9 cellular contexts compared by ENCODE assay signal in the genomic region with DNA sequence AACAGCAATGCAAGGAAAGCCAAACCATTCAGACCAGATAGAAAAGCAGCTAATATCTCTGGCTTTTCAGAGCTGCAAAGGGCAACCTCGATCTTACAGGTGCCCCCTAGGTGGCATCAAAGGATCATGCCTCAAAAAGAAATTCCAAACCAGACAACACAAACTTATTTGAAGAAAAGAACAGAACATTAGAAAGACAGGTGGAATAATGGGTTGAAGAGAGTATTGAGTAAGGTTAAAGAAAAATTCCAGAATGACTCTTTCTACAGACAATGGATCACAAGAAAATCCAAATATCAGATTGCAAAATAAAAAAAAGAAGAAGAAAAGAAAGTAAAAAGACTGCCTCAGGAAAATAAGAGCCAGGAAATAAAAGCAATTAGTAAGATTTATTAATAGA.
DNase-seq lines count a peak whose midpoint lies in the region; ATAC-seq and TF ChIP-seq lines count a peak whose summit lies in the region.
"Had no signal": no experiment of that assay in that cellular context is flagged by ENCODE, and none has a peak within 500 bp of the region (broad histone marks: within the 10 kb centered on the region; RNA-seq: fewer than 3 reads in every experiment).

No MANE protein-coding gene starts in this region.

- no peaks in the 10 kb centered on the region for H3K9me3 Mint-ChIP-seq in CD8-positive, alpha-beta T cell
- peaks cover 13% of the 10 kb centered on the region for H3K9me3 Mint-ChIP-seq in HFFc6
- no peaks in the 10 kb centered on the region for H3K9me3 Mint-ChIP-seq in activated T-helper 17 cell treated with anti-CD3 and anti-CD28 coated beads, Interleukin-2, amount 50 U/mL, for 72 hours
- H3K9me3 Mint-ChIP-seq in activated naive CD8-positive, alpha-beta T cell treated with anti-CD3 and anti-CD28 coated beads for 36 hours = no peaks in the 10 kb centered on the region
- H3K9me3 Mint-ChIP-seq: effector memory CD8-positive, alpha-beta T cell had no signal

- H3K4me3 Mint-ChIP-seq in CD8-positive, alpha-beta T cell = no peak overlapping the region
- no peak overlapping the region for H3K4me3 Mint-ChIP-seq in HFFc6
- no peak overlapping the region for H3K4me3 Mint-ChIP-seq in activated T-helper 17 cell treated with anti-CD3 and anti-CD28 coated beads, Interleukin-2, amount 50 U/mL, for 72 hours
- H3K4me3 Mint-ChIP-seq in activated naive CD8-positive, alpha-beta T cell treated with anti-CD3 and anti-CD28 coated beads for 36 hours = no peak overlapping the region
- H3K4me3 Mint-ChIP-seq: effector memory CD8-positive, alpha-beta T cell had no signal

- no peaks in the 10 kb centered on the region for H3K4me1 ChIP-seq in CD8-positive, alpha-beta T cell (ENCODE audit: insufficient read depth, low read length)

- CTCF ChIA-PET in CD8-positive, alpha-beta T cell (lab: Charles Lee) = interaction anchor here (0.6 to 4.7 kb wide), 18 partner anchors 11 to 274 kb away, joined by 3 to 33 read pairs (median 4); no protein-coding TSS in a partner anchor

- H3K36me3 ChIP-seq in CD8-positive, alpha-beta T cell (ENCODE audit: insufficient read depth, low read length) = no peaks in the 10 kb centered on the region

- no peaks in the 10 kb centered on the region for H3K27me3 ChIP-seq in CD8-positive, alpha-beta T cell (ENCODE audit: insufficient read depth, low read length)

- POLR2A ChIA-PET in CD8-positive, alpha-beta T cell (lab: Charles Lee) = interaction anchor here (0.9 to 2.5 kb wide), 3 partner anchors 11 to 118 kb away, joined by 3 to 6 read pairs (median 4); no protein-coding TSS in a partner anchor

- H3K36me3 Mint-ChIP-seq in CD8-positive, alpha-beta T cell = peaks cover 21% of the 10 kb centered on the region
- no peaks in the 10 kb centered on the region for H3K36me3 Mint-ChIP-seq in HFFc6 (ENCODE audit: low read depth)
- H3K36me3 Mint-ChIP-seq in activated T-helper 17 cell treated with anti-CD3 and anti-CD28 coated beads, Interleukin-2, amount 50 U/mL, for 72 hours (ENCODE audit: low read depth) = peaks cover 33% of the 10 kb centered on the region
- peaks cover 10% of the 10 kb centered on the region for H3K36me3 Mint-ChIP-seq in activated naive CD8-positive, alpha-beta T cell treated with anti-CD3 and anti-CD28 coated beads for 36 hours

- peak; percentile 46 for TF ChIP-seq CTCF in CD8-positive, alpha-beta T cell (IDR thresholded peaks at IDR 0.05)
- TF ChIP-seq CTCF in HFFc6 (IDR thresholded peaks at IDR 0.05) = peak; percentile 37; the same call in 1 of the 2 replicates

- intact Hi-C loops in CD8-positive, alpha-beta T cell (cut with DNase I, micrococcal nuclease) = loop anchor here (1.0 to 5.0 kb wide), 5 partner anchors 108 to 598 kb away; no protein-coding TSS in a partner anchor

- H3K4me1 Mint-ChIP-seq in CD8-positive, alpha-beta T cell (ENCODE audit: low read depth) = peaks cover 8% of the 10 kb centered on the region
- H3K4me1 Mint-ChIP-seq in HFFc6 (ENCODE audit: low read depth) = no peaks in the 10 kb centered on the region
- peaks cover 12% of the 10 kb centered on the region for H3K4me1 Mint-ChIP-seq in activated T-helper 17 cell treated with anti-CD3 and anti-CD28 coated beads, Interleukin-2, amount 50 U/mL, for 72 hours
- H3K4me1 Mint-ChIP-seq in activated naive CD8-positive, alpha-beta T cell treated with anti-CD3 and anti-CD28 coated beads for 36 hours = peaks cover 8% of the 10 kb centered on the region

- peak in 1 of 7 experiments; percentile 16 for DNase-seq in CD8-positive, alpha-beta T cell
- DNase-seq in HFFc6 = no peak
- peak; percentile 31 for DNase-seq in kidney tubule cell (ENCODE audit: low spot score)
- no peak for DNase-seq in stimulated activated CD4-positive, alpha-beta T cell treated with anti-CD3 and anti-CD28 coated beads, Interleukin-12 subunit alpha, Interleukin-12 subunit beta, amount 100 ng/mL, for 4 hours
- DNase-seq in activated naive CD8-positive, alpha-beta T cell treated with anti-CD3 and anti-CD28 coated beads for 36 hours = no peak
- no peak for DNase-seq in AG08395 (ENCODE audit: low spot score)

- ATAC-seq in CD8-positive, alpha-beta T cell = no peak
- ATAC-seq in activated T-helper 17 cell treated with anti-CD3 and anti-CD28 coated beads, Interleukin-2, amount 50 U/mL, for 72 hours (replicated peaks) = no peak
- no peak for ATAC-seq in HG02623 (IDR thresholded peaks at IDR 0.05; ENCODE audit: unreplicated experiment)
- ATAC-seq: effector memory CD8-positive, alpha-beta T cell had no signal

- no peaks in the 10 kb centered on the region for H3K9me3 ChIP-seq in CD8-positive, alpha-beta T cell (ENCODE audit: low read length)

- no peak overlapping the region for H3K27ac Mint-ChIP-seq in CD8-positive, alpha-beta T cell
- no peak overlapping the region for H3K27ac Mint-ChIP-seq in HFFc6
- H3K27ac Mint-ChIP-seq in activated T-helper 17 cell treated with anti-CD3 and anti-CD28 coated beads, Interleukin-2, amount 50 U/mL, for 72 hours = peak overlapping the region; percentile 28
- H3K27ac Mint-ChIP-seq in activated naive CD8-positive, alpha-beta T cell treated with anti-CD3 and anti-CD28 coated beads for 36 hours = no peak overlapping the region

- H3K27ac ChIP-seq in CD8-positive, alpha-beta T cell (ENCODE audit: low read depth, low read length) = no peak overlapping the region

- no peaks in the 10 kb centered on the region for H3K27me3 Mint-ChIP-seq in CD8-positive, alpha-beta T cell (ENCODE audit: low read depth)
- no peaks in the 10 kb centered on the region; the same call in 1 of the 2 replicates for H3K27me3 Mint-ChIP-seq in HFFc6 (ENCODE audit: insufficient read depth)
- no peaks in the 10 kb centered on the region for H3K27me3 Mint-ChIP-seq in activated T-helper 17 cell treated with anti-CD3 and anti-CD28 coated beads, Interleukin-2, amount 50 U/mL, for 72 hours
- H3K27me3 Mint-ChIP-seq in activated naive CD8-positive, alpha-beta T cell treated with anti-CD3 and anti-CD28 coated beads for 36 hours = no peaks in the 10 kb centered on the region
- H3K27me3 Mint-ChIP-seq: effector memory CD8-positive, alpha-beta T cell had no signal

- no peak overlapping the region for H3K4me3 ChIP-seq in CD8-positive, alpha-beta T cell (ENCODE audit: low read depth, low read length)
